Comparison of ENCODE assay signal across 31 cellular contexts in genomic region chr20:47744803-47745202, GRCh38.
"Had no signal": no experiment of that assay in that cellular context is flagged by ENCODE, and none has a peak within 500 bp of the region (broad histone marks: within the 10 kb centered on the region; RNA-seq: fewer than 3 reads in every experiment).

No MANE protein-coding gene starts in this region.

- H3K4me3 ChIP-seq: adrenal gland, ascending aorta, breast epithelium, cardiac muscle cell, coronary artery, dorsolateral prefrontal cortex, gastrocnemius medialis had no signal

- H3K27ac ChIP-seq: adrenal gland, ascending aorta, breast epithelium, cardiac muscle cell, coronary artery, dorsolateral prefrontal cortex, gastrocnemius medialis, WERI-Rb-1 had no signal

- H3K27me3 ChIP-seq: adrenal gland, ascending aorta, breast epithelium, cardiac muscle cell, gastrocnemius medialis had no signal

- H3K36me3 ChIP-seq: adrenal gland, ascending aorta, breast epithelium, cardiac muscle cell, gastrocnemius medialis, WERI-Rb-1 had no signal

- ATAC-seq: activated CD4-positive, CD25-positive, alpha-beta regulatory T cell treated with anti-CD3 and anti-CD28 coated beads, Interleukin-2, amount 50 U/mL, for 24 hours; activated CD8-positive, alpha-beta memory T cell treated with anti-CD3 and anti-CD28 coated beads, Interleukin-2, amount 10 ng/mL, durations not matched to agents 7 days and 5 days; activated CD8-positive, alpha-beta T cell treated with anti-CD3 and anti-CD28 coated beads, Interleukin-2, amount 10 ng/mL, durations not matched to agents 7 days and 5 days; activated naive CD8-positive, alpha-beta T cell treated with anti-CD3 and anti-CD28 coated beads, Interleukin-2, amount 50 U/mL, for 24 hours; esophagus mucosa; gastrocnemius medialis; T-helper 17 cell had no signal

- H3K9me3 ChIP-seq: adrenal gland, ascending aorta, breast epithelium, gastrocnemius medialis had no signal

- DNase-seq: activated B cell treated with CpG ODN at 0.5 μM for 24 hours; activated CD4-positive, alpha-beta T cell treated with anti-CD3 and anti-CD28 coated beads for 48 hours; activated CD4-positive, alpha-beta T cell treated with anti-CD3 and anti-CD28 coated beads, Interleukin-2, amount 50 U/mL, for 1 hour; activated CD4-positive, alpha-beta T cell treated with anti-CD3 and anti-CD28 coated beads, Interleukin-2, amount 50 U/mL, for 48 hours; activated CD8-positive, alpha-beta memory T cell treated with anti-CD3 and anti-CD28 coated beads, Interleukin-2, amount 10 ng/mL, durations not matched to agents 7 days and 5 days; activated CD8-positive, alpha-beta memory T cell treated with anti-CD3 and anti-CD28 coated beads, Interleukin-2, amount 50 U/mL, for 4 hours; activated CD8-positive, alpha-beta T cell treated with anti-CD3 and anti-CD28 coated beads, Interleukin-2, amount 10 ng/mL, durations not matched to agents 7 days and 5 days; activated effector memory CD4-positive, alpha-beta T cell treated with anti-CD3 and anti-CD28 coated beads, Interleukin-2, amount 50 U/mL, for 16 hours; activated naive CD4-positive, alpha-beta T cell treated with anti-CD3 and anti-CD28 coated beads for 36 hours; activated naive CD8-positive, alpha-beta T cell treated with anti-CD3 and anti-CD28 coated beads for 36 hours; activated naive CD8-positive, alpha-beta T cell treated with anti-CD3 and anti-CD28 coated beads, Interleukin-2, amount 50 U/mL, for 24 hours; activated T-cell treated with anti-CD3 and anti-CD28 coated beads, Interleukin-2, amount 50 U/mL, for 1 hour; activated T-cell treated with anti-CD3 and anti-CD28 coated beads, Interleukin-2, amount 50 U/mL, for 48 hours; adrenal gland; amygdala; central memory CD4-positive, alpha-beta T cell; dorsolateral prefrontal cortex; effector memory CD4-positive, alpha-beta T cell; endodermal cell; foreskin fibroblast; gastrocnemius medialis; T-helper 1 cell; T-helper 17 cell; T1000; WERI-Rb-1 had no signal

- H3K4me1 ChIP-seq: adrenal gland, breast epithelium had no signal
